Comparison of ENCODE assay signal across 21 cellular contexts in the genomic region with DNA sequence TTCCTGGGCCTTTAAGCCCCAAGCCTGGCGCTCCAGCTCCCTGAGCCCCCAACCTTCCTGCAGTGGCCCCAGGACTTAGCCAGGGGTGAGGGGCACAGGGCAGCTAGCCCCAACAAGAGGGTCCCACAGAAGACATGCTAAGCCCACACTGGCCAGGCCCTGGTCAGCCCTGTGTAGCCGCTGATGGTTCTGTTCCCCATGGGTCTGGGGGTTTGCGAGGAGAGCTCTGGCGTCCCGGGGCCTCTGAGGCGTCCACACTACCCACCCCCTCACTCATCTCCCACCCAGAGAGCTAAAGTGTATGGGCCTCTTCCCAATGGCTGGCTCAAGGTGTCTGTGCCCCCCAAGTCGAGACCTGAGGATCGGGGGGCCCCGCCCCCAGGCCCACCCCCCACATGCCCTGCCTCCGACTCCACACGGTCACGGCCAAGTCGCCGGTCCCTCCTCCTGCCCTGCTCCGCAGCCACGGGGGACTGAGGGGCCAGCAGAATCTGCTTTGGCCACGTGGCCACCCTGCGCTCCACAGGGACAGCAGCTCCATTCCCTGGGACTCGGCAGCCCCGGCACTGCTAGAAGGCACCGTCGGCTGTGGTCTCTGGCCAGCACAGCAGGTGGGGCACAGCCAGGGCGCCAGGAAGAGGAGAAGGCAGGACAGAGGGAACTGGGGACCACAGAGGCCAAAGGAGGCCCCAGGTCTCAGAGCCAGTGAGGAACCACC. TPM values are rescaled to one million over a fixed set of nuclear protein-coding genes. Genes with fewer than 3 reads are reported as not detected.
DNase-seq lines count a peak whose midpoint lies in the region; ATAC-seq and TF ChIP-seq lines count a peak whose summit lies in the region.
"Had no signal": no experiment of that assay in that cellular context is flagged by ENCODE, and none has a peak within 500 bp of the region (broad histone marks: within the 10 kb centered on the region; RNA-seq: fewer than 3 reads in every experiment).

No MANE protein-coding gene starts in this region.

- TF ChIP-seq POLR2A in breast epithelium (IDR thresholded peaks at IDR 0.05), result no peak

- H3K4me3 ChIP-seq in BLaER1 (no peak overlapping the region), lower lobe of right lung (no peak overlapping the region), breast epithelium (no peak overlapping the region)
- H3K4me3 ChIP-seq: suprapubic skin, vagina had no signal

- peak overlapping the region; percentile 14; the same call in 1 of the 2 replicates for H3K4me2 ChIP-seq in BLaER1

- H3K36me3 ChIP-seq in BLaER1 (no peaks in the 10 kb centered on the region), lower lobe of right lung (no peaks in the 10 kb centered on the region), breast epithelium (no peaks in the 10 kb centered on the region)
- H3K36me3 ChIP-seq: suprapubic skin, vagina had no signal

- H3K9ac ChIP-seq in BLaER1, result no peak overlapping the region

- H3K4me3 Mint-ChIP-seq in WTC11, result no peak overlapping the region

- H3K9me3 Mint-ChIP-seq in WTC11, result peaks cover 17% of the 10 kb centered on the region

- H3K4me1 Mint-ChIP-seq in WTC11, result peaks cover 3% of the 10 kb centered on the region; the same call in 1 of the 2 replicates

- peaks cover 13% of the 10 kb centered on the region; the same call in 1 of the 2 replicates for H3K27me3 ChIP-seq in BLaER1
- H3K27me3 ChIP-seq in lower lobe of right lung (ENCODE audit: low read depth), result peaks cover 25% of the 10 kb centered on the region
- H3K27me3 ChIP-seq in breast epithelium, result no peaks in the 10 kb centered on the region
- H3K27me3 ChIP-seq: vagina had no signal

- POLR2A ChIA-PET in WTC11 (lab: Charles Lee), result interaction anchor here (0.6 kb wide), 1 partner anchor 24 kb away, joined by 3 read pairs; no protein-coding TSS in a partner anchor

- peaks cover 19% of the 10 kb centered on the region for H3K27me3 Mint-ChIP-seq in WTC11 (ENCODE audit: low read depth)

- no peak for ATAC-seq in WTC11
- no peak for ATAC-seq in lower lobe of right lung
- ATAC-seq in HG03039 (IDR thresholded peaks at IDR 0.05; ENCODE audit: unreplicated experiment), result no peak
- ATAC-seq: activated T-cell treated with anti-CD3 and anti-CD28 coated beads, Interleukin-2, amount 50 U/mL, for 4 hours had no signal

- CTCF ChIA-PET in WTC11 (lab: Charles Lee), result no interaction called here

- H3K4me1 ChIP-seq in BLaER1 (peaks cover 26% of the 10 kb centered on the region), lower lobe of right lung (peaks cover 6% of the 10 kb centered on the region), breast epithelium (no peaks in the 10 kb centered on the region)

- H3K9me3 ChIP-seq in BLaER1 (peaks cover 20% of the 10 kb centered on the region), lower lobe of right lung (no peaks in the 10 kb centered on the region), breast epithelium (peaks cover 0 to 4% of the 10 kb centered on the region in 2 donors)

- H3K27ac Mint-ChIP-seq in WTC11, result no peak overlapping the region

- no peaks in the 10 kb centered on the region for H4K20me1 ChIP-seq in BLaER1

- no peak overlapping the region for H3K27ac ChIP-seq in BLaER1
- no peak overlapping the region for H3K27ac ChIP-seq in lower lobe of right lung
- H3K27ac ChIP-seq in breast epithelium, result no peak overlapping the region
- H3K27ac ChIP-seq: HL-60, suprapubic skin, vagina had no signal

- no peak for TF ChIP-seq CTCF in WTC11 (IDR thresholded peaks at IDR 0.05)
- TF ChIP-seq CTCF in lower lobe of right lung (IDR thresholded peaks at IDR 0.05), result no peak
- TF ChIP-seq CTCF in breast epithelium (IDR thresholded peaks at IDR 0.05), result no peak

- intact Hi-C loops in lower lobe of right lung (cut with DNase I) (no loop called here), breast epithelium (cut with DNase I; ENCODE audit: low total_unique reads) (no loop called here)

- peaks cover 10% of the 10 kb centered on the region for H3K36me3 Mint-ChIP-seq in WTC11

- peak; percentile 7 for DNase-seq in activated CD4-positive, alpha-beta T cell treated with anti-CD3 and anti-CD28 coated beads for 1 hour
- no peak for DNase-seq in activated CD4-positive, alpha-beta T cell treated with anti-CD3 and anti-CD28 coated beads, Interleukin-2, amount 50 U/mL, for 48 hours
- DNase-seq in WTC11 (ENCODE audit: low spot score), result peak; percentile 13
- peak; percentile 34 for DNase-seq in lower lobe of right lung
- no peak for DNase-seq in breast epithelium (ENCODE audit: low spot score in 2 of 2)
- no peak for DNase-seq in middle frontal gyrus (ENCODE audit: extremely low spot score, low spot score)
- DNase-seq: 8988T; activated T-cell treated with anti-CD3 and anti-CD28 coated beads, Interleukin-2, amount 50 U/mL, for 4 hours; AML-193; cortex of kidney; IMR-90; NCI-H1436; NCI-H69; nucleus accumbens; retina; SW 1271 had no signal

TF ChIP-seq in WTC11, 78 proteins besides CTCF, POLR2A, EP300 and RAD21 (continues in another document):
- TF ChIP-seq NFATC4 (CRISPR knock-in tag; IDR thresholded peaks at IDR 0.05) (no peak), HMGA2 (CRISPR knock-in tag; IDR thresholded peaks at IDR 0.05) (no peak), KAT7 (CRISPR knock-in tag; IDR thresholded peaks at IDR 0.05; ENCODE audit: borderline replicate concordance) (no peak), TP53 (CRISPR knock-in tag; IDR thresholded peaks at IDR 0.05) (no peak), ATF1 (CRISPR knock-in tag; IDR thresholded peaks at IDR 0.05) (no peak), ZNF263 (CRISPR knock-in tag; IDR thresholded peaks at IDR 0.05; ENCODE audit: low read depth) (no peak), ZNF317 (CRISPR knock-in tag; IDR thresholded peaks at IDR 0.05; ENCODE audit: borderline replicate concordance, low read depth) (no peak), FOXJ3 (CRISPR knock-in tag; IDR thresholded peaks at IDR 0.05; ENCODE audit: borderline replicate concordance) (no peak), SOX15 (CRISPR knock-in tag; IDR thresholded peaks at IDR 0.05) (no peak), STAT6 (CRISPR knock-in tag; conservative IDR thresholded peaks at IDR 0.05; ENCODE audit: low read depth) (no peak), FOXK1 (CRISPR knock-in tag; IDR thresholded peaks at IDR 0.05) (no peak), PRRX2 (CRISPR knock-in tag; IDR thresholded peaks at IDR 0.05) (no peak)
- TF ChIP-seq, protein P1, sequence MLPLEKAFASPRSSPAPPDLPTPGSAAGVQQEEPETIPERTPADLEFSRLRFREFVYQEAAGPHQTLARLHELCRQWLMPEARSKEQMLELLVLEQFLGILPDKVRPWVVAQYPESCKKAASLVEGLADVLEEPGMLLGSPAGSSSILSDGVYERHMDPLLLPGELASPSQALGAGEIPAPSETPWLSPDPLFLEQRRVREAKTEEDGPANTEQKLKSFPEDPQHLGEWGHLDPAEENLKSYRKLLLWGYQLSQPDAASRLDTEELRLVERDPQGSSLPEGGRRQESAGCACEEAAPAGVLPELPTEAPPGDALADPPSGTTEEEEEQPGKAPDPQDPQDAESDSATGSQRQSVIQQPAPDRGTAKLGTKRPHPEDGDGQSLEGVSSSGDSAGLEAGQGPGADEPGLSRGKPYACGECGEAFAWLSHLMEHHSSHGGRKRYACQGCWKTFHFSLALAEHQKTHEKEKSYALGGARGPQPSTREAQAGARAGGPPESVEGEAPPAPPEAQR (CRISPR knock-in tag; IDR thresholded peaks at IDR 0.05), result no peak

RNA-seq across cellular contexts. Expression of gene TNFRSF18, which starts 7.8 kb away (rescaled TPM):
- 0.83 to 1.2 TPM (median 1.1 TPM) in 3 replicates for total RNA-seq in WTC11 (2021)
- 0.47 TPM for total RNA-seq in lower lobe of right lung
- total RNA-seq in breast epithelium, result 1 to 10 TPM in 2 of 3 donors, not detected in 1; 1.9 to 5.9 TPM

RNA-seq across cellular contexts. Expression of gene TNFRSF4, which starts 15.4 kb away (rescaled TPM):
- total RNA-seq in WTC11 (2021) (0.18 to 0.33 TPM in 2 of 3 replicates, not detected in the other), lower lobe of right lung (3.0 TPM), breast epithelium (1 to 10 TPM in 2 of 3 donors, under 1 TPM in 1; 0.64 to 2.3 (median 1.6) TPM)
- total RNA-seq: IMR-90, vagina had no signal

RNA-seq across cellular contexts. Expression of gene TTLL10, which starts 24.9 kb away (rescaled TPM):
- total RNA-seq in WTC11 (2021), result 0.78 to 1.1 TPM (median 1.1 TPM) in 3 replicates
- total RNA-seq in lower lobe of right lung, result 6.6 TPM
- total RNA-seq in breast epithelium, result under 1 TPM; 0.15 to 0.33 (median 0.16) TPM
- total RNA-seq: activated T-cell treated with anti-CD3 and anti-CD28 coated beads, Interleukin-2, amount 50 U/mL, for 4 hours; IMR-90; suprapubic skin; vagina had no signal

RNA-seq across cellular contexts. Expression of gene SDF4, which starts 33.2 kb away (rescaled TPM):
- total RNA-seq in WTC11 (2021) (92.3 to 105 TPM (median 101 TPM) in 3 replicates), lower lobe of right lung (127 TPM), breast epithelium (100 to 1,000 TPM in 1 of 3 donors, 10 to 100 TPM in 2; 58.0 to 111 (median 79.3) TPM)

RNA-seq across cellular contexts. Expression of gene B3GALT6, which starts 33.5 kb away (rescaled TPM):
- total RNA-seq in WTC11 (2021) (18.8 to 21.4 TPM (median 20.0 TPM) in 3 replicates), lower lobe of right lung (13.7 TPM), breast epithelium (10 to 100 TPM; 14.4 to 16.0 (median 14.4) TPM)

Comparison
In these comparisons a context has a peak if more than half of its experiments do, and no peak if none do; other contexts are left out.
1. DNase-seq: peak in activated CD4-positive, alpha-beta T cell treated with anti-CD3 and anti-CD28 coated beads for 1 hour (single experiment), WTC11 (single experiment) and lower lobe of right lung (single experiment); none in activated CD4-positive, alpha-beta T cell treated with anti-CD3 and anti-CD28 coated beads, Interleukin-2, amount 50 U/mL, for 48 hours (0 of 2), breast epithelium (0 of 2) and middle frontal gyrus (single experiment).